In the genomic region with DNA sequence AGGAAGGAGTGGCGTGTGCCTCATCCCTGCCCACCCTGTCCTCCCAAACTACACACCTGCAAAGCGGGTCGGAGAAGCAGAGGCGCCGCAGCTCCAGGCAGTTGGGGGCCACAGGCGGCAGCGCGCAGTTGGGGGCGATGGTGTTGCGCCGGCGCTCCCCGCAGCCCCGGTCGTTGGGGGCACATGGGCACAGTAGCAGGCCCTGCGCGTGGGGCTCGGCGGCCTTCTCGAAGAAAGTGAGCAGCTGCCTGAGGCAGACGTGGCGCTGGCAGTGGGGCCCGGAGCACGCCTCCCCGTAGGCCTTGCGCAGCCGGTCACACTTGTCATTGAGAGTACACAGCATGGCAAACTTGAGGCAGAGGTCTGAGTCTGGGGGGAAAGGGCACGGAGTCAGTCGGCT, we compare ENCODE assay signal across 9 cellular contexts. TPM values are rescaled to one million over a fixed set of nuclear protein-coding genes. Genes with fewer than 3 reads are reported as not detected.
"Had no signal": no experiment of that assay in that cellular context is flagged by ENCODE, and none has a peak within 500 bp of the region (broad histone marks: within the 10 kb centered on the region; RNA-seq: fewer than 3 reads in every experiment).

No MANE protein-coding gene starts in this region.

- ATAC-seq: HCT116 had no signal

- H3K9me3 ChIP-seq: HAP-1 had no signal

- H3K36me3 ChIP-seq: HAP-1 had no signal

- H3K4me1 ChIP-seq: HAP-1 had no signal

- FAIRE-seq: H54, HTR-8/SVneo had no signal

- DNase-seq: GOT3, Kasumi-1, KG1 had no signal

- H3K27ac ChIP-seq: HL-60 had no signal

- H3K4me3 ChIP-seq: HAP-1 had no signal

RNA-seq across cellular contexts. Expression of a gene that starts 16.8 kb away (rescaled TPM):
- polyA plus RNA-seq: IgD-negative memory B cell had no signal
